In genomic region chr5:95446009-95446408, GRCh38 we compare ENCODE assay signal across 16 cellular contexts. TPM values are rescaled to one million over a fixed set of nuclear protein-coding genes. Genes with fewer than 3 reads are reported as not detected.
DNase-seq lines count a peak whose midpoint lies in the region; ATAC-seq and TF ChIP-seq lines count a peak whose summit lies in the region.
"Had no signal": no experiment of that assay in that cellular context is flagged by ENCODE, and none has a peak within 500 bp of the region (broad histone marks: within the 10 kb centered on the region; RNA-seq: fewer than 3 reads in every experiment).

No MANE protein-coding gene starts in this region.

- H3K36me3 Mint-ChIP-seq in nephron progenitor cell (ENCODE audit: low read depth): no peaks in the 10 kb centered on the region
- H3K36me3 Mint-ChIP-seq: activated naive CD4-positive, alpha-beta T cell treated with anti-CD3 and anti-CD28 coated beads, Interleukin-2, amount 10 ng/mL, durations not matched to agents 7 days and 5 days; memory B cell had no signal

- TF ChIP-seq CTCF in RWPE1 (conservative IDR thresholded peaks at IDR 0.05; ENCODE audit: low read depth) (no peak), nephron progenitor cell (IDR thresholded peaks at IDR 0.05) (no peak)

- peaks cover 24% of the 10 kb centered on the region for H3K4me1 Mint-ChIP-seq in nephron progenitor cell
- H3K4me1 Mint-ChIP-seq: activated naive CD4-positive, alpha-beta T cell treated with anti-CD3 and anti-CD28 coated beads, Interleukin-2, amount 10 ng/mL, durations not matched to agents 7 days and 5 days had no signal

- H3K27ac ChIP-seq in RWPE1 (no peak overlapping the region), epithelial cell of prostate (peak overlapping the region; percentile 48)

- ATAC-seq in GM19395 (IDR thresholded peaks at IDR 0.05; ENCODE audit: unreplicated experiment) (no peak), HG02798 (IDR thresholded peaks at IDR 0.05; ENCODE audit: poor library complexity, unreplicated experiment) (no peak)
- ATAC-seq: activated CD8-positive, alpha-beta T cell treated with anti-CD3 and anti-CD28 coated beads, Interleukin-2, amount 10 ng/mL, durations not matched to agents 7 days and 5 days had no signal

- POLR2A ChIA-PET in RWPE1 (lab: Yijun Ruan, JAX; ENCODE audit: low non-redundant PET): no interaction called here

- DNase-seq in ELR (ENCODE audit: low read depth): peak; percentile 88
- peak; percentile 84 for DNase-seq in RWPE1 (ENCODE audit: low spot score)
- DNase-seq in epithelial cell of prostate (ENCODE audit: low read depth, low spot score): peak; percentile 56
- peak; percentile 89 for DNase-seq in renal cortical epithelial cell (ENCODE audit: low read depth)
- DNase-seq in nephron progenitor cell: no peak
- DNase-seq in stimulated activated CD4-positive, alpha-beta T cell treated with anti-CD3 and anti-CD28 coated beads, Interleukin-1b, Interleukin-23, amount 100 ng/mL, for 48 hours: no peak
- DNase-seq: activated CD8-positive, alpha-beta T cell treated with anti-CD3 and anti-CD28 coated beads, Interleukin-2, amount 10 ng/mL, durations not matched to agents 7 days and 5 days; activated naive CD4-positive, alpha-beta T cell treated with anti-CD3 and anti-CD28 coated beads, Interleukin-2, amount 10 ng/mL, durations not matched to agents 7 days and 5 days; head of caudate nucleus; NCI-H187 treated with DMSO at 0.1 percent for 48 hours had no signal

- no peak overlapping the region for H3K4me3 Mint-ChIP-seq in nephron progenitor cell
- H3K4me3 Mint-ChIP-seq: activated CD8-positive, alpha-beta T cell treated with anti-CD3 and anti-CD28 coated beads, Interleukin-2, amount 10 ng/mL, durations not matched to agents 7 days and 5 days; activated naive CD4-positive, alpha-beta T cell treated with anti-CD3 and anti-CD28 coated beads, Interleukin-2, amount 10 ng/mL, durations not matched to agents 7 days and 5 days; dendritic cell treated with granulocyte-macrophage colony-stimulating factor and Interleukin-4, amounts not matched to agents 40 ng/mL and 50 ng/mL, for 4 days; memory B cell had no signal

- H3K27ac Mint-ChIP-seq in nephron progenitor cell: no peak overlapping the region
- H3K27ac Mint-ChIP-seq: activated CD8-positive, alpha-beta T cell treated with anti-CD3 and anti-CD28 coated beads, Interleukin-2, amount 10 ng/mL, durations not matched to agents 7 days and 5 days; activated naive CD4-positive, alpha-beta T cell treated with anti-CD3 and anti-CD28 coated beads, Interleukin-2, amount 10 ng/mL, durations not matched to agents 7 days and 5 days; dendritic cell treated with granulocyte-macrophage colony-stimulating factor and Interleukin-4, amounts not matched to agents 40 ng/mL and 50 ng/mL, for 4 days; memory B cell; progenitor cell of endocrine pancreas had no signal

- CTCF ChIA-PET in RWPE1 (lab: Yijun Ruan, JAX): interaction anchor here (0.6 kb wide), 1 partner anchor 477 kb away, joined by 4 read pairs; no protein-coding TSS in a partner anchor

- no peaks in the 10 kb centered on the region for H3K9me3 Mint-ChIP-seq in nephron progenitor cell
- H3K9me3 Mint-ChIP-seq: activated naive CD4-positive, alpha-beta T cell treated with anti-CD3 and anti-CD28 coated beads, Interleukin-2, amount 10 ng/mL, durations not matched to agents 7 days and 5 days; dendritic cell treated with granulocyte-macrophage colony-stimulating factor and Interleukin-4, amounts not matched to agents 40 ng/mL and 50 ng/mL, for 4 days had no signal

- no peaks in the 10 kb centered on the region for H3K27me3 Mint-ChIP-seq in nephron progenitor cell (ENCODE audit: low read depth, poor library complexity)
- H3K27me3 Mint-ChIP-seq: dendritic cell treated with granulocyte-macrophage colony-stimulating factor and Interleukin-4, amounts not matched to agents 40 ng/mL and 50 ng/mL, for 4 days had no signal

RNA-seq across cellular contexts. Expression of gene FAM81B, which starts 54.8 kb away (rescaled TPM):
- total RNA-seq in renal cortical epithelial cell: not detected in 2 replicates
- total RNA-seq: activated CD8-positive, alpha-beta T cell treated with anti-CD3 and anti-CD28 coated beads, Interleukin-2, amount 10 ng/mL, durations not matched to agents 7 days and 5 days; progenitor cell of endocrine pancreas; T-helper 1 cell treated with Interleukin-12 subunit alpha and Interleukin-12 subunit beta and Interleukin-4 antibody, amounts not matched to agents 30 ng/mL and 1 ng/mL, for 36 hours had no signal

Comparison
In these comparisons a context has a peak if more than half of its experiments do, and no peak if none do; other contexts are left out.
1. DNase-seq: peak in ELR (single experiment), RWPE1 (single experiment), epithelial cell of prostate (single experiment) and renal cortical epithelial cell (single experiment); none in nephron progenitor cell (single experiment) and stimulated activated CD4-positive, alpha-beta T cell treated with anti-CD3 and anti-CD28 coated beads, Interleukin-1b, Interleukin-23, amount 100 ng/mL, for 48 hours (single experiment).